ENCODE assay signal across 1 cellular context in genomic region chr19:10960314-10961072, GRCh38.
TF ChIP-seq lines count a peak whose summit lies in the region.

Gene SMARCA4, plus strand, starts transcription at chr19:10961030. Its CDS starts 23,122 bp downstream, at chr19:10984152.

TF ChIP-seq in H1, 55 proteins besides CTCF, POLR2A, EP300 and RAD21:
- no peak for TF ChIP-seq JUN (IDR thresholded peaks at IDR 0.05; ENCODE audit: low read depth, low read length)
- TF ChIP-seq SP1 (IDR thresholded peaks at IDR 0.05; ENCODE audit: low read depth, low read length), result no peak
- no peak for TF ChIP-seq ATF2 (IDR thresholded peaks at IDR 0.05; ENCODE audit: low read length)
- peak; percentile 81 for TF ChIP-seq KDM4A (IDR thresholded peaks at IDR 0.05; ENCODE audit: low read depth, low read length, severe bottlenecking)
- TF ChIP-seq BACH1 (IDR thresholded peaks at IDR 0.05; ENCODE audit: low read length), result peak; percentile 93
- peak; percentile 74 for TF ChIP-seq PHF8 (conservative IDR thresholded peaks at IDR 0.05; ENCODE audit: low read depth, low read length)
- TF ChIP-seq MAFK (IDR thresholded peaks at IDR 0.05; ENCODE audit: low read depth, low read length), result no peak
- peak; percentile 49; the same call in 1 of the 2 replicates for TF ChIP-seq TAF1 (IDR thresholded peaks at IDR 0.05; ENCODE audit: low read depth, low read length)
- TF ChIP-seq CREB1 (IDR thresholded peaks at IDR 0.05), result peak; percentile 16; the same call in 1 of the 2 replicates
- TF ChIP-seq RBBP5 (IDR thresholded peaks at IDR 0.05; ENCODE audit: borderline replicate concordance, low read depth, low read length), result peak; percentile 2; the same call in 1 of the 2 replicates
- no peak; a peak in 1 of 4 replicates for TF ChIP-seq SIN3A (conservative IDR thresholded peaks at IDR 0.05 in 1 of 2, IDR thresholded peaks at IDR 0.05 in 1 of 2; ENCODE audit: low read depth in 1 of 2, low read length in 2 of 2)
- TF ChIP-seq ASH2L (IDR thresholded peaks at IDR 0.05; ENCODE audit: low read length), result peak; percentile 46
- peak in 1 of 2 experiments; percentile 90; a peak in 3 of 4 replicates for TF ChIP-seq HDAC2 (IDR thresholded peaks at IDR 0.05; ENCODE audit: borderline replicate concordance in 1 of 2, low read depth in 2 of 2, low read length in 2 of 2)
- TF ChIP-seq RXRA (IDR thresholded peaks at IDR 0.05; ENCODE audit: insufficient read depth, low read depth, low read length), result no peak
- TF ChIP-seq CTBP2 (IDR thresholded peaks at IDR 0.05; ENCODE audit: borderline replicate concordance, insufficient read depth, insufficient read length, low read length), result no peak
- peak; percentile 99 for TF ChIP-seq NRF1 (IDR thresholded peaks at IDR 0.05; ENCODE audit: low read depth, low read length)
- no peak for TF ChIP-seq SIRT6 (IDR thresholded peaks at IDR 0.05; ENCODE audit: low read length)
- no peak for TF ChIP-seq ATF3 (IDR thresholded peaks at IDR 0.05; ENCODE audit: insufficient read depth, low read depth, low read length)
- TF ChIP-seq CHD7 (IDR thresholded peaks at IDR 0.05; ENCODE audit: insufficient replicate concordance, low read length), result no peak
- TF ChIP-seq SP4 (IDR thresholded peaks at IDR 0.05; ENCODE audit: low read length), result peak; percentile 67; the same call in 1 of the 2 replicates
- no peak for TF ChIP-seq JUND (IDR thresholded peaks at IDR 0.05; ENCODE audit: low read length)
- TF ChIP-seq CEBPB (IDR thresholded peaks at IDR 0.05; ENCODE audit: low read depth, low read length), result no peak
- no peak for TF ChIP-seq BRCA1 (IDR thresholded peaks at IDR 0.05; ENCODE audit: low read depth, low read length)
- TF ChIP-seq SAP30 (IDR thresholded peaks at IDR 0.05; ENCODE audit: insufficient read depth, insufficient replicate concordance, low read length), result no peak
- TF ChIP-seq NANOG (IDR thresholded peaks at IDR 0.05; ENCODE audit: insufficient read depth, low read depth, low read length, poor library complexity, severe bottlenecking), result peak; percentile 6
- no peak for TF ChIP-seq CHD2 (IDR thresholded peaks at IDR 0.05; ENCODE audit: low read length)
- no peak for TF ChIP-seq EZH2 (IDR thresholded peaks at IDR 0.05; ENCODE audit: low read depth, low read length, severe bottlenecking)
- peak; percentile 57; the same call in 1 of the 2 replicates for TF ChIP-seq SUZ12 (IDR thresholded peaks at IDR 0.05; ENCODE audit: low read length)
- TF ChIP-seq RFX5 (IDR thresholded peaks at IDR 0.05; ENCODE audit: borderline replicate concordance, low read depth, low read length), result no peak
- TF ChIP-seq TEAD4 (IDR thresholded peaks at IDR 0.05; ENCODE audit: low read depth, low read length), result no peak; the same call in 1 of the 2 replicates
- TF ChIP-seq GABPA (IDR thresholded peaks at IDR 0.05; ENCODE audit: borderline replicate concordance, insufficient read depth, low read length), result no peak
- no peak for TF ChIP-seq CHD1 (IDR thresholded peaks at IDR 0.05; ENCODE audit: low read depth, low read length)
- TF ChIP-seq MAX (IDR thresholded peaks at IDR 0.05), result peak; percentile 89
- no peak for TF ChIP-seq BCL11A (IDR thresholded peaks at IDR 0.05; ENCODE audit: low read depth in 2 of 2, low read length in 2 of 2)
- no peak for TF ChIP-seq HDAC6 (IDR thresholded peaks at IDR 0.05; ENCODE audit: low read depth, low read length)
- no peak for TF ChIP-seq SIX5 (IDR thresholded peaks at IDR 0.05; ENCODE audit: low read depth, low read length)
- peak; percentile 84 for TF ChIP-seq E2F6 (IDR thresholded peaks at IDR 0.05)
- TF ChIP-seq SRF (IDR thresholded peaks at IDR 0.05; ENCODE audit: low read depth, low read length), result no peak
- peak; percentile 32; the same call in 1 of the 2 replicates for TF ChIP-seq EGR1 (IDR thresholded peaks at IDR 0.05; ENCODE audit: borderline replicate concordance, low read depth, low read length)
- no peak for TF ChIP-seq CBX5 (IDR thresholded peaks at IDR 0.05; ENCODE audit: low read depth, low read length)
- TF ChIP-seq KDM5A (IDR thresholded peaks at IDR 0.05; ENCODE audit: low read length), result no peak
- no peak for TF ChIP-seq GTF2F1 (IDR thresholded peaks at IDR 0.05; ENCODE audit: borderline replicate concordance, low read depth, low read length)
- no peak for TF ChIP-seq TBP (IDR thresholded peaks at IDR 0.05; ENCODE audit: low read depth, low read length)
- no peak for TF ChIP-seq SP2 (IDR thresholded peaks at IDR 0.05; ENCODE audit: low read length)
- TF ChIP-seq TCF12 (IDR thresholded peaks at IDR 0.05; ENCODE audit: low read depth, low read length), result no peak
- no peak for TF ChIP-seq CBX8 (IDR thresholded peaks at IDR 0.05; ENCODE audit: borderline replicate concordance, low read depth, low read length)
- 0 out of 2 replicates have a peak, but pooled peaks have one; percentile 1 for TF ChIP-seq YY1 (IDR thresholded peaks at IDR 0.05; ENCODE audit: low read depth, low read length)
- TF ChIP-seq POLR2AphosphoS5 (IDR thresholded peaks at IDR 0.05; ENCODE audit: low read depth, low read length), result peak; percentile 62; the same call in 1 of the 2 replicates
- no peak for TF ChIP-seq KDM1A (IDR thresholded peaks at IDR 0.05; ENCODE audit: borderline replicate concordance, low read length)
- TF ChIP-seq RNF2 (IDR thresholded peaks at IDR 0.05; ENCODE audit: borderline replicate concordance, low read depth, low read length, missing control alignments, poor library complexity, severe bottlenecking), result no peak
- TF ChIP-seq USF2 (IDR thresholded peaks at IDR 0.05; ENCODE audit: low read length), result no peak
- no peak for TF ChIP-seq POU5F1 (IDR thresholded peaks at IDR 0.05; ENCODE audit: low read depth, low read length)
- no peak for TF ChIP-seq ZNF274 (IDR thresholded peaks at IDR 0.05; ENCODE audit: borderline replicate concordance, extremely low read depth, low read length)
- no peak for TF ChIP-seq FOSL1 (IDR thresholded peaks at IDR 0.05; ENCODE audit: insufficient read depth, low read depth, low read length)
- peak; percentile 35 for TF ChIP-seq TAF7 (optimal IDR thresholded peaks at IDR 0.05; ENCODE audit: borderline replicate concordance, low read depth, low read length)
